1 cellular context compared by ENCODE assay signal in genomic region chr15:68672781-68673205, GRCh38.
TF ChIP-seq lines count a peak whose summit lies in the region.

No MANE protein-coding gene starts in this region.

TF ChIP-seq in H1, 55 proteins besides CTCF, POLR2A, EP300 and RAD21 (continued from another document):
- TF ChIP-seq CHD7 (IDR thresholded peaks at IDR 0.05; ENCODE audit: insufficient replicate concordance, low read length), result no peak
- no peak for TF ChIP-seq CHD1 (IDR thresholded peaks at IDR 0.05; ENCODE audit: low read depth, low read length)
- TF ChIP-seq HDAC2 (IDR thresholded peaks at IDR 0.05; ENCODE audit: borderline replicate concordance in 1 of 2, low read depth in 2 of 2, low read length in 2 of 2), result no peak
- no peak for TF ChIP-seq RNF2 (IDR thresholded peaks at IDR 0.05; ENCODE audit: borderline replicate concordance, low read depth, low read length, missing control alignments, poor library complexity, severe bottlenecking)
